ENCODE assay signal across 1 cellular context in genomic region chr9:112810696-112811490, GRCh38.
A peak's percentile ranks its signal among the peaks of the same experiment; 100 is the strongest.
TF ChIP-seq lines count a peak whose summit lies in the region.

No MANE protein-coding gene starts in this region.

TF ChIP-seq in H1, 55 proteins besides CTCF, POLR2A, EP300 and RAD21 (continued from another document):
- no peak for TF ChIP-seq CHD7 (IDR thresholded peaks at IDR 0.05; ENCODE audit: insufficient replicate concordance, low read length)
- TF ChIP-seq ASH2L (IDR thresholded peaks at IDR 0.05; ENCODE audit: low read length), result peak; percentile 32
- no peak for TF ChIP-seq SIX5 (IDR thresholded peaks at IDR 0.05; ENCODE audit: low read depth, low read length)
